Comparison of ENCODE assay signal across 9 cellular contexts in genomic region chr11:63508009-63508408, GRCh38. TPM values are rescaled to one million over a fixed set of nuclear protein-coding genes. Genes with fewer than 3 reads are reported as not detected.
A peak's percentile ranks its signal among the peaks of the same experiment; 100 is the strongest.
DNase-seq lines count a peak whose midpoint lies in the region; ATAC-seq and TF ChIP-seq lines count a peak whose summit lies in the region.
"Had no signal": no experiment of that assay in that cellular context is flagged by ENCODE, and none has a peak within 500 bp of the region (broad histone marks: within the 10 kb centered on the region; RNA-seq: fewer than 3 reads in every experiment).

No MANE protein-coding gene starts in this region.

- no peaks in the 10 kb centered on the region for H3K9me2 ChIP-seq in DOHH2 (replicated peaks; ENCODE audit: control insufficient read depth, low read length)

- H3K9me3 Mint-ChIP-seq in activated T-helper 17 cell treated with anti-CD3 and anti-CD28 coated beads, Interleukin-2, amount 50 U/mL, for 72 hours, result no peaks in the 10 kb centered on the region

- no peak overlapping the region for H3K27ac ChIP-seq in DOHH2 (ENCODE audit: low read depth, low read length)

- no peaks in the 10 kb centered on the region for H3K36me3 Mint-ChIP-seq in activated T-helper 17 cell treated with anti-CD3 and anti-CD28 coated beads, Interleukin-2, amount 50 U/mL, for 72 hours (ENCODE audit: low read depth)

- no peaks in the 10 kb centered on the region for H3K9me3 ChIP-seq in DOHH2 (ENCODE audit: control insufficient read depth, insufficient read depth, low read length)

- 0 out of 2 replicates have a peak, but pooled peaks cover 3% of the 10 kb centered on the region for H3K27me3 ChIP-seq in DOHH2 (ENCODE audit: control insufficient read depth, low read length)

- no peak overlapping the region for H3K4me3 Mint-ChIP-seq in activated T-helper 17 cell treated with anti-CD3 and anti-CD28 coated beads, Interleukin-2, amount 50 U/mL, for 72 hours

- H3K79me2 ChIP-seq in DOHH2 (ENCODE audit: control insufficient read depth, low read length), result no peaks in the 10 kb centered on the region

- H3K4me1 ChIP-seq in DOHH2 (ENCODE audit: control insufficient read depth, low read length), result no peaks in the 10 kb centered on the region

- H3F3A ChIP-seq in DOHH2 (ENCODE audit: control insufficient read depth, insufficient read depth), result no peaks in the 10 kb centered on the region

- H3K36me3 ChIP-seq in DOHH2 (ENCODE audit: control insufficient read depth, low read length), result no peaks in the 10 kb centered on the region

- peak; percentile 39 for ATAC-seq in activated T-helper 17 cell treated with anti-CD3 and anti-CD28 coated beads, Interleukin-2, amount 50 U/mL, for 72 hours (replicated peaks)
- ATAC-seq in left lobe of liver, result peak; percentile 81
- ATAC-seq in GM19467 (IDR thresholded peaks at IDR 0.05; ENCODE audit: unreplicated experiment), result no peak
- ATAC-seq in HG03097 (IDR thresholded peaks at IDR 0.05; ENCODE audit: low FRiP score, unreplicated experiment), result no peak

- no peaks in the 10 kb centered on the region for H3K4me1 Mint-ChIP-seq in activated T-helper 17 cell treated with anti-CD3 and anti-CD28 coated beads, Interleukin-2, amount 50 U/mL, for 72 hours

- H3K4me3 ChIP-seq in DOHH2 (ENCODE audit: low read length), result no peak overlapping the region

- peak; percentile 39 for TF ChIP-seq CTCF in DOHH2 (IDR thresholded peaks at IDR 0.05; ENCODE audit: low read depth, low read length, poor library complexity, severe bottlenecking)

- H4K20me1 ChIP-seq in DOHH2 (ENCODE audit: control insufficient read depth, insufficient read depth, low read depth, low read length), result no peaks in the 10 kb centered on the region

- H3K27me3 Mint-ChIP-seq in activated T-helper 17 cell treated with anti-CD3 and anti-CD28 coated beads, Interleukin-2, amount 50 U/mL, for 72 hours, result no peaks in the 10 kb centered on the region

- DNase-seq in KG1 (lab: John Stamatoyannopoulos, UW) (peak; percentile 43), left lobe of liver (ENCODE audit: low spot score) (peak; percentile 86), DMS153 treated with DMSO at 0.1 percent for 48 hours (lab: John Stamatoyannopoulos, UW; ENCODE audit: unreplicated experiment) (no peak)
- no peak for DNase-seq in activated CD8-positive, alpha-beta memory T cell treated with anti-CD3 and anti-CD28 coated beads, Interleukin-2, amount 50 U/mL, for 4 hours

- H3K4me2 ChIP-seq in DOHH2 (ENCODE audit: low read length), result no peak overlapping the region

- no peak overlapping the region for H3K27ac Mint-ChIP-seq in activated T-helper 17 cell treated with anti-CD3 and anti-CD28 coated beads, Interleukin-2, amount 50 U/mL, for 72 hours

RNA-seq across cellular contexts. Expression of gene LGALS12, which starts 2.1 kb away (rescaled TPM):
- total RNA-seq in activated T-helper 17 cell treated with anti-CD3 and anti-CD28 coated beads, Interleukin-2, amount 50 U/mL, for 72 hours, result not detected
- total RNA-seq in left lobe of liver, result not detected

RNA-seq across cellular contexts. Expression of gene PLAAT5, which starts 17.0 kb away (rescaled TPM):
- under 1 TPM in 1 of 2 donors, not detected in 1; 0.11 TPM for total RNA-seq in activated T-helper 17 cell treated with anti-CD3 and anti-CD28 coated beads, Interleukin-2, amount 50 U/mL, for 72 hours
- not detected for total RNA-seq in left lobe of liver

RNA-seq across cellular contexts. Expression of gene PLAAT4, which starts 28.6 kb away (rescaled TPM):
- 10 to 100 TPM; 20.7 to 22.1 TPM for total RNA-seq in activated T-helper 17 cell treated with anti-CD3 and anti-CD28 coated beads, Interleukin-2, amount 50 U/mL, for 72 hours
- total RNA-seq in left lobe of liver, result 47.6 TPM

RNA-seq across cellular contexts. Expression of gene PLAAT2, which starts 55.2 kb away (rescaled TPM):
- total RNA-seq in activated T-helper 17 cell treated with anti-CD3 and anti-CD28 coated beads, Interleukin-2, amount 50 U/mL, for 72 hours, result not detected
- total RNA-seq in left lobe of liver, result 1.2 TPM
- total RNA-seq: urinary bladder had no signal

Comparison
In these comparisons a context has a peak if more than half of its experiments do, and no peak if none do; other contexts are left out.
1. DNase-seq: peak in KG1 (single experiment) and left lobe of liver (single experiment); none in DMS153 treated with DMSO at 0.1 percent for 48 hours (single experiment) and activated CD8-positive, alpha-beta memory T cell treated with anti-CD3 and anti-CD28 coated beads, Interleukin-2, amount 50 U/mL, for 4 hours (single experiment).
2. ATAC-seq: peak in activated T-helper 17 cell treated with anti-CD3 and anti-CD28 coated beads, Interleukin-2, amount 50 U/mL, for 72 hours (single experiment) and left lobe of liver (single experiment); none in GM19467 (single experiment) and HG03097 (single experiment).